ENCODE assay signal across 1 cellular context in the genomic region with DNA sequence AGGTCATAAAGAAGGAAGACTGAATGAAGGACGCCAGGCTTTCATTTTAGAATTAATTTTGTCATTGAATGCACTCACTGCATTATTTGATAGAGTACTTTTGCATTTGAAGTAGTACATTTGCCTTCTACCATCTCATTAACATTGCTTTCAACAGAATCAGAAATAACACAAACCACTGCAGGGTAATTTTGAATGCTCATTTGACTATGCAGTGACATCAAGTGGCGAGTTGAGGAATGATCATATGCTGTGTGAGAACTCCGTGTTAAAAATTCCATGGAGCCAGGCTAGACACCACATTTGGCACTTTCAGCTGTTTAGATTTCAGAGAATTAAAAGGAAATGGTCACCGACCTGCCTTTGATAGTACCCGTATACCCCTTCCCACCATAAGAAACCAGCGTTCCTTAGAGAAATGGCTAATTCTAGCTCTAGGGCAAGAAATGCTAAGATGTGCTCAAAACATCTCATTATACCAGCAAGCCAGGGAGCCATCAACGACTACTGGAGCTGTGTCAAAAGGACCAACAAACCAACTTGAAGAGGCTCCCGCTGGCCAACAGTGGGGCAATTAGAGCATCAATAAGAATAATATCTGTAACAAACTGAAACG.
TF ChIP-seq lines count a peak whose summit lies in the region.

No MANE protein-coding gene starts in this region.

TF ChIP-seq in WTC11, 78 proteins besides CTCF, POLR2A, EP300 and RAD21:
- TF ChIP-seq FOXK1 (CRISPR knock-in tag; IDR thresholded peaks at IDR 0.05), result no peak
